26 cellular contexts compared by ENCODE assay signal in genomic region chr6:145036236-145036635, GRCh38.
"Had no signal": no experiment of that assay in that cellular context is flagged by ENCODE, and none has a peak within 500 bp of the region (broad histone marks: within the 10 kb centered on the region; RNA-seq: fewer than 3 reads in every experiment).

No MANE protein-coding gene starts in this region.

- H3K36me3 ChIP-seq: SJCRH30 had no signal

- H3K9me3 Mint-ChIP-seq: activated naive CD4-positive, alpha-beta T cell treated with anti-CD3 and anti-CD28 coated beads for 36 hours; activated T-cell treated with anti-CD3 and anti-CD28 coated beads, Interleukin-2, amount 50 U/mL, for 24 hours had no signal

- H3K36me3 Mint-ChIP-seq: activated CD8-positive, alpha-beta memory T cell treated with anti-CD3 and anti-CD28 coated beads, Interleukin-2, amount 10 ng/mL, durations not matched to agents 7 days and 5 days; activated naive CD8-positive, alpha-beta T cell; WTC11 had no signal

- H3K4me3 ChIP-seq: SJCRH30 had no signal

- H3K27me3 ChIP-seq: SJCRH30 had no signal

- H3K4me3 Mint-ChIP-seq: activated CD8-positive, alpha-beta memory T cell treated with anti-CD3 and anti-CD28 coated beads, Interleukin-2, amount 10 ng/mL, durations not matched to agents 7 days and 5 days; activated naive CD4-positive, alpha-beta T cell treated with anti-CD3 and anti-CD28 coated beads for 36 hours; activated naive CD8-positive, alpha-beta T cell; activated T-cell treated with anti-CD3 and anti-CD28 coated beads, Interleukin-2, amount 50 U/mL, for 24 hours; T-helper 17 cell; WTC11 had no signal

- H3K4me1 ChIP-seq: SJCRH30 had no signal

- H3K27ac Mint-ChIP-seq: activated CD8-positive, alpha-beta memory T cell treated with anti-CD3 and anti-CD28 coated beads, Interleukin-2, amount 10 ng/mL, durations not matched to agents 7 days and 5 days; activated naive CD4-positive, alpha-beta T cell treated with anti-CD3 and anti-CD28 coated beads for 36 hours; activated naive CD8-positive, alpha-beta T cell; activated T-cell treated with anti-CD3 and anti-CD28 coated beads, Interleukin-2, amount 50 U/mL, for 24 hours; T-helper 17 cell; WTC11 had no signal

- ATAC-seq: activated CD8-positive, alpha-beta memory T cell treated with anti-CD3 and anti-CD28 coated beads, Interleukin-2, amount 10 ng/mL, durations not matched to agents 7 days and 5 days; Panc1; T-helper 17 cell; WTC11 had no signal

- DNase-seq: activated CD4-positive, alpha-beta T cell treated with anti-CD3 and anti-CD28 coated beads for 48 hours; activated CD4-positive, alpha-beta T cell treated with anti-CD3 and anti-CD28 coated beads, Interleukin-2, amount 50 U/mL, for 4 hours; activated CD4-positive, CD25-positive, alpha-beta regulatory T cell treated with anti-CD3 and anti-CD28 coated beads, Interleukin-2, amount 50 U/mL, for 72 hours; activated CD8-positive, alpha-beta memory T cell treated with anti-CD3 and anti-CD28 coated beads, Interleukin-2, amount 10 ng/mL, durations not matched to agents 7 days and 5 days; activated effector memory CD4-positive, alpha-beta T cell treated with anti-CD3 and anti-CD28 coated beads, Interleukin-2, amount 50 U/mL, for 16 hours; activated naive CD4-positive, alpha-beta T cell treated with anti-CD3 and anti-CD28 coated beads for 36 hours; activated T-cell treated with anti-CD3 and anti-CD28 coated beads, Interleukin-2, amount 50 U/mL, for 24 hours; caudate nucleus; Kasumi-1; KBM-7; NCI-H1048; NCI-H146; NCI-H187 treated with DMSO at 0.1 percent for 48 hours; NCI-H2171; NCI-H2227 treated with DMSO at 0.1 percent for 48 hours; NCI-H526; NCI-H82; OCI-M1; Right ventricle myocardium superior; SJCRH30; T-helper 17 cell; T-helper 9 cell had no signal

- H3K4me1 Mint-ChIP-seq: activated CD8-positive, alpha-beta memory T cell treated with anti-CD3 and anti-CD28 coated beads, Interleukin-2, amount 10 ng/mL, durations not matched to agents 7 days and 5 days; T-helper 17 cell; WTC11 had no signal

- H3K27ac ChIP-seq: RWPE1, SJCRH30 had no signal

- H3K9me3 ChIP-seq: SJCRH30 had no signal
